ENCODE assay signal across 20 cellular contexts in genomic region chr1:228778946-228779345, GRCh38.
"Had no signal": no experiment of that assay in that cellular context is flagged by ENCODE, and none has a peak within 500 bp of the region (broad histone marks: within the 10 kb centered on the region; RNA-seq: fewer than 3 reads in every experiment).

No MANE protein-coding gene starts in this region.

- H3K9me3 ChIP-seq: body of pancreas, colonic mucosa, left lung had no signal

- H3K36me3 ChIP-seq: colonic mucosa, left lung had no signal

- H3K27me3 ChIP-seq: body of pancreas, colonic mucosa, hepatocyte, left lung had no signal

- DNase-seq: activated B cell treated with CpG ODN at 0.5 μM for 24 hours; activated CD4-positive, alpha-beta T cell treated with anti-CD3 and anti-CD28 coated beads, Interleukin-2, amount 10 ng/mL, durations not matched to agents 24 days and 14 days; activated CD8-positive, alpha-beta memory T cell treated with anti-CD3 and anti-CD28 coated beads, Interleukin-2, amount 50 U/mL, for 48 hours; activated gamma-delta T cell; activated T-cell treated with anti-CD3 and anti-CD28 coated beads, Interleukin-2, amount 50 U/mL, for 72 hours; amygdala; body of pancreas; central memory CD4-positive, alpha-beta T cell; colonic mucosa; left lung; mammary epithelial cell; naive B cell; retina; stimulated activated CD4-positive, alpha-beta T cell treated with anti-CD3 and anti-CD28 coated beads, Interleukin-2, amount 100 ng/mL, for 48 hours had no signal

- FAIRE-seq: endometrium, keratinocyte, TTC549, urothelium cell line had no signal

- H2AFZ ChIP-seq: hepatocyte had no signal

- H3K4me2 ChIP-seq: hepatocyte had no signal

- H3K4me3 ChIP-seq: body of pancreas, colonic mucosa, hepatocyte, left lung had no signal

- H3K79me2 ChIP-seq: hepatocyte had no signal

- ATAC-seq: activated T-cell treated with anti-CD3 and anti-CD28 coated beads, Interleukin-2, amount 50 U/mL, for 72 hours; body of pancreas; left lung; stimulated activated memory B cell treated with anti-CD40 and anti-IgM and Interleukin-4, amounts not matched to agents 10 μg/mL and 1 μg/mL and 100 μg/mL, for 72 hours had no signal

- H3K27ac ChIP-seq: body of pancreas, colonic mucosa, hepatocyte, left lung had no signal
